ENCODE assay signal across 8 cellular contexts in genomic region chr18:72762505-72763122, GRCh38.
DNase-seq lines count a peak whose midpoint lies in the region; ATAC-seq and TF ChIP-seq lines count a peak whose summit lies in the region.

No MANE protein-coding gene starts in this region.

- DNase-seq in DMS153 (lab: John Stamatoyannopoulos, UW), result peak; percentile 49
- peak; percentile 35 for DNase-seq in HPDE6-E6E7 (ENCODE audit: extremely low spot score)
- DNase-seq in NCI-H82 (lab: John Stamatoyannopoulos, UW), result peak; percentile 72
- DNase-seq in cerebellum (ENCODE audit: low spot score), result peak; percentile 32
- no peak for DNase-seq in lung (ENCODE audit: low spot score)
- no peak for DNase-seq in stimulated activated effector memory CD8-positive, alpha-beta T cell treated with anti-CD3 and anti-CD28 coated beads, Interleukin-12 subunit alpha, Interleukin-12 subunit beta, amount 100 ng/mL, for 72 hours (ENCODE audit: low spot score in 2 of 2)
- no peak for DNase-seq in activated effector memory CD4-positive, alpha-beta T cell treated with anti-CD3 and anti-CD28 coated beads, Interleukin-2, amount 50 U/mL, for 16 hours

- peak; percentile 23 for TF ChIP-seq CTCF in lung (IDR thresholded peaks at IDR 0.05; ENCODE audit: control extremely low read depth, extremely low read depth)

- H3K4me3 Mint-ChIP-seq in stimulated activated effector memory CD8-positive, alpha-beta T cell treated with anti-CD3 and anti-CD28 coated beads, Interleukin-12 subunit alpha, Interleukin-12 subunit beta, amount 100 ng/mL, for 72 hours, result no peak overlapping the region

- no peak overlapping the region for H3K27ac ChIP-seq in lung (ENCODE audit: low read depth in 1 of 2, low read length in 1 of 2)

- no peaks in the 10 kb centered on the region for H3K36me3 ChIP-seq in lung (ENCODE audit: control insufficient read depth in 2 of 2, insufficient read depth in 2 of 2, low read length in 2 of 2)

- no peaks in the 10 kb centered on the region for H3K9me3 ChIP-seq in lung (ENCODE audit: control insufficient read depth in 2 of 2, insufficient read depth in 1 of 2, low read length in 1 of 2)

- H3K27me3 ChIP-seq in lung (ENCODE audit: control insufficient read depth, insufficient read depth), result no peaks in the 10 kb centered on the region

- no peaks in the 10 kb centered on the region for H3K4me1 Mint-ChIP-seq in stimulated activated effector memory CD8-positive, alpha-beta T cell treated with anti-CD3 and anti-CD28 coated beads, Interleukin-12 subunit alpha, Interleukin-12 subunit beta, amount 100 ng/mL, for 72 hours

- H3K4me3 ChIP-seq in lung, result no peak overlapping the region

- 17 to 20% methylated on average over 5 of the region's 5 CpGs for WGBS in lung, 2 donors

- H3K4me1 ChIP-seq in lung (ENCODE audit: control insufficient read depth in 2 of 2, insufficient read depth in 2 of 2, low read length in 2 of 2), result no peaks in the 10 kb centered on the region

- H3K27ac Mint-ChIP-seq in stimulated activated effector memory CD8-positive, alpha-beta T cell treated with anti-CD3 and anti-CD28 coated beads, Interleukin-12 subunit alpha, Interleukin-12 subunit beta, amount 100 ng/mL, for 72 hours, result no peak overlapping the region

- H3K36me3 Mint-ChIP-seq in stimulated activated effector memory CD8-positive, alpha-beta T cell treated with anti-CD3 and anti-CD28 coated beads, Interleukin-12 subunit alpha, Interleukin-12 subunit beta, amount 100 ng/mL, for 72 hours, result no peaks in the 10 kb centered on the region

- peak; percentile 70 for ATAC-seq in GM19463 (IDR thresholded peaks at IDR 0.05; ENCODE audit: unreplicated experiment)
- ATAC-seq in lung (ENCODE audit: insufficient read depth, low FRiP score), result no peak
- ATAC-seq in stimulated activated effector memory CD8-positive, alpha-beta T cell treated with anti-CD3 and anti-CD28 coated beads, Interleukin-12 subunit alpha, Interleukin-12 subunit beta, amount 100 ng/mL, for 72 hours, result no peak

- H3K9me3 Mint-ChIP-seq in stimulated activated effector memory CD8-positive, alpha-beta T cell treated with anti-CD3 and anti-CD28 coated beads, Interleukin-12 subunit alpha, Interleukin-12 subunit beta, amount 100 ng/mL, for 72 hours, result peaks cover 10% of the 10 kb centered on the region

Comparison
In these comparisons a context has a peak if more than half of its experiments do, and no peak if none do; other contexts are left out.
1. DNase-seq: peak in DMS153 (single experiment), HPDE6-E6E7 (single experiment), NCI-H82 (single experiment) and cerebellum (single experiment); none in lung (single experiment), stimulated activated effector memory CD8-positive, alpha-beta T cell treated with anti-CD3 and anti-CD28 coated beads, Interleukin-12 subunit alpha, Interleukin-12 subunit beta, amount 100 ng/mL, for 72 hours (0 of 2) and activated effector memory CD4-positive, alpha-beta T cell treated with anti-CD3 and anti-CD28 coated beads, Interleukin-2, amount 50 U/mL, for 16 hours (single experiment).